ENCODE assay signal across 32 cellular contexts in the genomic region with DNA sequence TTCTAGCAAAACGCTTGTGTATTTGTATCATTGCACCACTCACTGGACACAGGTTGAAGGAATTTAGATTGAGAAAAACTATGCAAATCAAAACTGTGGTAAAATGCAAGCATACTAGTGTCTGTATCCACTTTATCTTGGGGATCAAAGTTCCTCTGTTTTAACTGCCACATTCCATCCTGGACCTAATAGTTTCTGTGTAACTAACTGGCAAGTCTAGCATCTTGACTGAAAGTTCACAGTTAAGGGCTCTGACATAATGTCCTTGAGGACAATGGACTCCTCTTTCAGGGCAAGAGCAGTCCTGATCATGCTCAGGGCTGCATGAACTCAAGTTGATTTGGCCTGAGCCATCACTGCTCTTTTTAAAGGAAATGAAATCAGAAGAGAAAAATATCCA. TPM values are rescaled to one million over a fixed set of nuclear protein-coding genes. Genes with fewer than 3 reads are reported as not detected.
DNase-seq lines count a peak whose midpoint lies in the region; ATAC-seq and TF ChIP-seq lines count a peak whose summit lies in the region.
"Had no signal": no experiment of that assay in that cellular context is flagged by ENCODE, and none has a peak within 500 bp of the region (broad histone marks: within the 10 kb centered on the region; RNA-seq: fewer than 3 reads in every experiment).

No MANE protein-coding gene starts in this region.

- H4K20me1 ChIP-seq in osteoblast (ENCODE audit: insufficient read depth, low read length), result no peaks in the 10 kb centered on the region

- H3K4me3 ChIP-seq in osteoblast (ENCODE audit: insufficient read depth, low read length) (no peak overlapping the region), breast epithelium (no peak overlapping the region)
- H3K4me3 ChIP-seq: A549, heart left ventricle, pancreas, PC-9 had no signal

- H3K4me1 Mint-ChIP-seq in WTC11, result peaks cover 10% of the 10 kb centered on the region
- H3K4me1 Mint-ChIP-seq: activated CD4-positive, alpha-beta T cell treated with anti-CD3 and anti-CD28 coated beads for 36 hours; activated naive CD4-positive, alpha-beta T cell treated with anti-CD3 and anti-CD28 coated beads, Interleukin-2, amount 50 U/mL, for 24 hours; stimulated activated naive CD8-positive, alpha-beta T cell treated with anti-CD3 and anti-CD28 coated beads, Interleukin-15, amount 100 ng/mL, for 72 hours had no signal

- no peaks in the 10 kb centered on the region for H3K27me3 ChIP-seq in osteoblast (ENCODE audit: insufficient read depth, low read length)
- no peaks in the 10 kb centered on the region for H3K27me3 ChIP-seq in breast epithelium
- H3K27me3 ChIP-seq: heart left ventricle, pancreas had no signal

- no peaks in the 10 kb centered on the region for H3K9me3 ChIP-seq in osteoblast (ENCODE audit: low read depth, low read length)
- H3K9me3 ChIP-seq in breast epithelium, result no peaks in the 10 kb centered on the region
- H3K9me3 ChIP-seq: A549, heart left ventricle, pancreas had no signal

- H3K27ac Mint-ChIP-seq in WTC11, result peak overlapping the region; percentile 73
- H3K27ac Mint-ChIP-seq: activated CD4-positive, alpha-beta T cell treated with anti-CD3 and anti-CD28 coated beads for 36 hours; activated naive CD4-positive, alpha-beta T cell treated with anti-CD3 and anti-CD28 coated beads, Interleukin-2, amount 50 U/mL, for 24 hours; activated T-helper 2 cell treated with anti-CD3 and anti-CD28 coated beads, Interferon-gamma antibody, Interleukin-2, Interleukin-4, amounts not matched to agents 10 μg/mL and 5 μg/mL and 100 μg/mL, durations not matched to agents 14 hours and 24 hours and 36 hours; CD4-positive, alpha-beta T cell; stimulated activated naive CD8-positive, alpha-beta T cell treated with anti-CD3 and anti-CD28 coated beads, Interleukin-15, amount 100 ng/mL, for 72 hours; T-helper 2 cell treated with Interferon-gamma antibody and Interleukin-4, amounts not matched to agents 5 μg/mL and 100 μg/mL, for 36 hours had no signal

- no peaks in the 10 kb centered on the region for H3K36me3 Mint-ChIP-seq in WTC11
- H3K36me3 Mint-ChIP-seq: activated naive CD4-positive, alpha-beta T cell treated with anti-CD3 and anti-CD28 coated beads, Interleukin-2, amount 50 U/mL, for 24 hours had no signal

- no peaks in the 10 kb centered on the region for H3K9me3 Mint-ChIP-seq in WTC11
- H3K9me3 Mint-ChIP-seq: activated T-helper 2 cell treated with anti-CD3 and anti-CD28 coated beads, Interferon-gamma antibody, Interleukin-2, Interleukin-4, amounts not matched to agents 10 μg/mL and 5 μg/mL and 100 μg/mL, durations not matched to agents 14 hours and 24 hours and 36 hours; CD4-positive, alpha-beta T cell; neural crest cell; stimulated activated naive CD8-positive, alpha-beta T cell treated with anti-CD3 and anti-CD28 coated beads, Interleukin-15, amount 100 ng/mL, for 72 hours; T-helper 2 cell treated with Interferon-gamma antibody and Interleukin-4, amounts not matched to agents 5 μg/mL and 100 μg/mL, for 36 hours had no signal

- DNase-seq in EH (ENCODE audit: low read depth) (peak; percentile 1), WTC11 (ENCODE audit: low spot score) (no peak), islet precursor cell (peak; percentile 63), osteoblast (ENCODE audit: insufficient read length, low spot score, missing footprints) (peak; percentile 21), breast epithelium (ENCODE audit: low spot score in 2 of 2) (no peak)
- DNase-seq in activated CD4-positive, alpha-beta T cell treated with anti-CD3 and anti-CD28 coated beads for 48 hours, result no peak
- DNase-seq: activated CD4-positive, alpha-beta T cell treated with anti-CD3 and anti-CD28 coated beads for 36 hours; amygdala; CD4-positive, alpha-beta T cell; cortex of kidney; effector memory CD4-positive, alpha-beta T cell; erythroblast; foreskin fibroblast; heart left ventricle; kidney glomerular epithelial cell; MV-4-11; NCI-H1436 treated with DMSO at 0.1 percent for 48 hours; NCI-H345; NCI-H69; pancreas; PC-9; Right ventricle myocardium superior; stimulated activated CD4-positive, alpha-beta T cell treated with anti-CD3 and anti-CD28 coated beads, Interleukin-12 subunit alpha, Interleukin-12 subunit beta, amount 100 ng/mL, for 4 hours; stimulated activated CD4-positive, alpha-beta T cell treated with anti-CD3 and anti-CD28 coated beads, Interleukin-2, amount 100 ng/mL, for 48 hours; stimulated activated naive CD8-positive, alpha-beta T cell treated with anti-CD3 and anti-CD28 coated beads, Interleukin-15, amount 100 ng/mL, for 72 hours had no signal

- H3K27me3 Mint-ChIP-seq in WTC11 (ENCODE audit: low read depth), result no peaks in the 10 kb centered on the region

- no peak for TF ChIP-seq POLR2A in breast epithelium (IDR thresholded peaks at IDR 0.05)

- ATAC-seq in WTC11, result no peak
- ATAC-seq in GM21390 (IDR thresholded peaks at IDR 0.05; ENCODE audit: unreplicated experiment), result no peak
- ATAC-seq in GM21447 (IDR thresholded peaks at IDR 0.05; ENCODE audit: unreplicated experiment), result no peak
- ATAC-seq: A549; activated CD4-positive, alpha-beta T cell treated with anti-CD3 and anti-CD28 coated beads for 36 hours; stimulated activated naive CD8-positive, alpha-beta T cell treated with anti-CD3 and anti-CD28 coated beads, Interleukin-15, amount 100 ng/mL, for 72 hours had no signal

- POLR2A ChIA-PET in WTC11 (lab: Charles Lee), result interaction anchor here (1.1 kb wide), 1 partner anchor 18 kb away, joined by 3 read pairs; no protein-coding TSS in a partner anchor

- H3K4me1 ChIP-seq in osteoblast (ENCODE audit: insufficient read depth, low read length), result peaks cover 55% of the 10 kb centered on the region
- peaks cover 0 to 6% of the 10 kb centered on the region in 2 donors for H3K4me1 ChIP-seq in breast epithelium

- no peak overlapping the region for H2AFZ ChIP-seq in osteoblast (ENCODE audit: low read length)
- H2AFZ ChIP-seq: PC-9 had no signal

- peak overlapping the region; percentile 61 for H3K27ac ChIP-seq in osteoblast (ENCODE audit: low read depth, low read length)
- peak overlapping the region in 1 of 2 donors; percentile 40 for H3K27ac ChIP-seq in breast epithelium
- H3K27ac ChIP-seq: A549, pancreas, PC-9 had no signal

- no peak for TF ChIP-seq CTCF in WTC11 (IDR thresholded peaks at IDR 0.05)
- TF ChIP-seq CTCF in osteoblast (IDR thresholded peaks at IDR 0.05; ENCODE audit: extremely low read depth, low read depth, low read length), result no peak
- no peak for TF ChIP-seq CTCF in breast epithelium (IDR thresholded peaks at IDR 0.05)

- intact Hi-C loops in breast epithelium (cut with DNase I; ENCODE audit: low total_unique reads), result no loop called here

- H3K79me2 ChIP-seq in osteoblast (ENCODE audit: insufficient read depth, low read length), result peaks cover 48% of the 10 kb centered on the region

- CTCF ChIA-PET in WTC11 (lab: Charles Lee), result no interaction called here

- H3K4me3 Mint-ChIP-seq in WTC11, result no peak overlapping the region
- H3K4me3 Mint-ChIP-seq: activated CD4-positive, alpha-beta T cell treated with anti-CD3 and anti-CD28 coated beads for 36 hours; activated naive CD4-positive, alpha-beta T cell treated with anti-CD3 and anti-CD28 coated beads, Interleukin-2, amount 50 U/mL, for 24 hours; CD4-positive, alpha-beta T cell; neural crest cell; stimulated activated naive CD8-positive, alpha-beta T cell treated with anti-CD3 and anti-CD28 coated beads, Interleukin-15, amount 100 ng/mL, for 72 hours; T-helper 2 cell treated with Interferon-gamma antibody and Interleukin-4, amounts not matched to agents 5 μg/mL and 100 μg/mL, for 36 hours had no signal

- peak overlapping the region; percentile 41 for H3K4me2 ChIP-seq in osteoblast (ENCODE audit: insufficient read depth, low read length)
- H3K4me2 ChIP-seq: A549, PC-9 had no signal

- H3K36me3 ChIP-seq in osteoblast (ENCODE audit: insufficient read depth, low read length) (no peaks in the 10 kb centered on the region), breast epithelium (no peaks in the 10 kb centered on the region)
- H3K36me3 ChIP-seq: pancreas had no signal

TF ChIP-seq in WTC11, 78 proteins besides CTCF, POLR2A, EP300 and RAD21 (continues in another document):
- TF ChIP-seq, protein P1, sequence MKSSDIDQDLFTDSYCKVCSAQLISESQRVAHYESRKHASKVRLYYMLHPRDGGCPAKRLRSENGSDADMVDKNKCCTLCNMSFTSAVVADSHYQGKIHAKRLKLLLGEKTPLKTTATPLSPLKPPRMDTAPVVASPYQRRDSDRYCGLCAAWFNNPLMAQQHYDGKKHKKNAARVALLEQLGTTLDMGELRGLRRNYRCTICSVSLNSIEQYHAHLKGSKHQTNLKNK (CRISPR knock-in tag; IDR thresholded peaks at IDR 0.05), result no peak
- no peak for TF ChIP-seq NFE2L1 (CRISPR knock-in tag; IDR thresholded peaks at IDR 0.05)
- no peak for TF ChIP-seq NFATC4 (CRISPR knock-in tag; IDR thresholded peaks at IDR 0.05)
- TF ChIP-seq, protein P2, sequence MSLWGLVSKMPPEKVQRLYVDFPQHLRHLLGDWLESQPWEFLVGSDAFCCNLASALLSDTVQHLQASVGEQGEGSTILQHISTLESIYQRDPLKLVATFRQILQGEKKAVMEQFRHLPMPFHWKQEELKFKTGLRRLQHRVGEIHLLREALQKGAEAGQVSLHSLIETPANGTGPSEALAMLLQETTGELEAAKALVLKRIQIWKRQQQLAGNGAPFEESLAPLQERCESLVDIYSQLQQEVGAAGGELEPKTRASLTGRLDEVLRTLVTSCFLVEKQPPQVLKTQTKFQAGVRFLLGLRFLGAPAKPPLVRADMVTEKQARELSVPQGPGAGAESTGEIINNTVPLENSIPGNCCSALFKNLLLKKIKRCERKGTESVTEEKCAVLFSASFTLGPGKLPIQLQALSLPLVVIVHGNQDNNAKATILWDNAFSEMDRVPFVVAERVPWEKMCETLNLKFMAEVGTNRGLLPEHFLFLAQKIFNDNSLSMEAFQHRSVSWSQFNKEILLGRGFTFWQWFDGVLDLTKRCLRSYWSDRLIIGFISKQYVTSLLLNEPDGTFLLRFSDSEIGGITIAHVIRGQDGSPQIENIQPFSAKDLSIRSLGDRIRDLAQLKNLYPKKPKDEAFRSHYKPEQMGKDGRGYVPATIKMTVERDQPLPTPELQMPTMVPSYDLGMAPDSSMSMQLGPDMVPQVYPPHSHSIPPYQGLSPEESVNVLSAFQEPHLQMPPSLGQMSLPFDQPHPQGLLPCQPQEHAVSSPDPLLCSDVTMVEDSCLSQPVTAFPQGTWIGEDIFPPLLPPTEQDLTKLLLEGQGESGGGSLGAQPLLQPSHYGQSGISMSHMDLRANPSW (CRISPR knock-in tag; conservative IDR thresholded peaks at IDR 0.05; ENCODE audit: low read depth), result no peak

RNA-seq across cellular contexts. Expression of a gene that starts 30.7 kb away (rescaled TPM):
- total RNA-seq in WTC11 (2021) (7.1 to 12.5 TPM (median 7.4 TPM) in 3 replicates), osteoblast (21.0 and 26.2 TPM in 2 replicates), breast epithelium (100 to 1,000 TPM in 2 of 3 donors, 10 to 100 TPM in 1; 95.2 to 237 (median 105) TPM)
- total RNA-seq: activated CD4-positive, alpha-beta T cell treated with anti-CD3 and anti-CD28 coated beads for 36 hours; activated T-helper 2 cell treated with anti-CD3 and anti-CD28 coated beads, Interferon-gamma antibody, Interleukin-2, Interleukin-4, amounts not matched to agents 10 μg/mL and 5 μg/mL and 100 μg/mL, durations not matched to agents 14 hours and 24 hours and 36 hours; CD4-positive, alpha-beta T cell had no signal

Comparison
In these comparisons a context has a peak if more than half of its experiments do, and no peak if none do; other contexts are left out.
1. DNase-seq: peak in EH (single experiment), islet precursor cell (single experiment) and osteoblast (single experiment); none in WTC11 (single experiment), activated CD4-positive, alpha-beta T cell treated with anti-CD3 and anti-CD28 coated beads for 48 hours (single experiment) and breast epithelium (0 of 2).